In the genomic region with DNA sequence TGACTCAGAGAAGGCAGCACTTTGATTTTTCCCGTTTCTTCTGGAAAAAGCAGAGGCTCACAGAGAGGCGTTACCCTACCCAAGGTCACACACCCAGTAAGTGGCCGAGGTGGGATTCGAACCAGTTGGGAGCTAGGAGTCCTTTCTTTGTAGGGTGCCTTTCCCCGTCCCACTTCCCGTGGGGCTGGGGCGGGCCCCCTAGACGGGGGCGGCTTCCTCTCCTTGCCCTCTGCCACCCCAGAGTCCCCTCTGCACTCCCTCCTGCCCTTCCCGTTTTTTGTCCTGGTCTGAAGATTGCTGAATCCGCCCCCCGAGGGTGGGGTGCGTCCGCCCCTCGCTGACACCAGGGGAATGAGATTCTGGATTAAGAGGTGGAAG, we compare ENCODE assay signal across 9 cellular contexts. TPM values are rescaled to one million over a fixed set of nuclear protein-coding genes. Genes with fewer than 3 reads are reported as not detected.
DNase-seq lines count a peak whose midpoint lies in the region; ATAC-seq and TF ChIP-seq lines count a peak whose summit lies in the region.
"Had no signal": no experiment of that assay in that cellular context is flagged by ENCODE, and none has a peak within 500 bp of the region (broad histone marks: within the 10 kb centered on the region; RNA-seq: fewer than 3 reads in every experiment).

No MANE protein-coding gene starts in this region.

- H3K4me3 ChIP-seq in PC-3 (ENCODE audit: low read length) (peak overlapping the region; percentile 93), upper lobe of left lung (peak overlapping the region; percentile 75 to 95 (median 84))

- H3K27me3 Mint-ChIP-seq in memory B cell, result no peaks in the 10 kb centered on the region

- H3K36me3 Mint-ChIP-seq in memory B cell, result peaks cover 1% of the 10 kb centered on the region

- no peaks in the 10 kb centered on the region for H3K36me3 ChIP-seq in PC-3 (ENCODE audit: low read depth, low read length)
- peaks cover 2 to 12% (median 4%) of the 10 kb centered on the region in 4 donors for H3K36me3 ChIP-seq in upper lobe of left lung

- intact Hi-C loops in PC-3 (cut with micrococcal nuclease), result loop anchor here (2.0 to 10.0 kb wide), 3 partner anchors 38 to 65 kb away; a partner anchor contains a TSS

- H3F3A ChIP-seq in PC-3 (ENCODE audit: low read length, unreplicated experiment), result no peaks in the 10 kb centered on the region

- no peaks in the 10 kb centered on the region for H3K9me3 ChIP-seq in PC-3 (ENCODE audit: low read length)
- no peaks in the 10 kb centered on the region for H3K9me3 ChIP-seq in upper lobe of left lung

- peaks cover 55% of the 10 kb centered on the region for H3K79me2 ChIP-seq in PC-3 (ENCODE audit: low read length)

- peak overlapping the region; percentile 98 for H3K9ac ChIP-seq in PC-3 (ENCODE audit: low read length)

- H3K9me2 ChIP-seq in PC-3 (replicated peaks; ENCODE audit: low read length), result no peaks in the 10 kb centered on the region

- no peak for TF ChIP-seq EP300 in upper lobe of left lung (IDR thresholded peaks at IDR 0.05)

- BruUV-seq in PC-3 (replicated peaks; lab: Mats Ljungman, UMichigan), result no TSS peak

- H3K27me3 ChIP-seq in PC-3 (ENCODE audit: low read length) (no peaks in the 10 kb centered on the region), upper lobe of left lung (no peaks in the 10 kb centered on the region)

- POLR2A ChIA-PET in PC-3 (lab: Charles Lee; ENCODE audit: unreplicated experiment), result no interaction called here

- WGBS in upper lobe of left lung, 2 donors, result 6 to 20% methylated on average over 8 to 15 of the region's 15 CpGs

- H4K20me1 ChIP-seq in PC-3 (ENCODE audit: low read length), result no peaks in the 10 kb centered on the region

- CTCF ChIA-PET in PC-3 (lab: Charles Lee), result no interaction called here

- TF ChIP-seq CTCF in PC-3 (conservative IDR thresholded peaks at IDR 0.05; ENCODE audit: low read depth, low read length) (no peak), upper lobe of left lung (IDR thresholded peaks at IDR 0.05) (no peak)

- peak overlapping the region; percentile 94 for H3K4me2 ChIP-seq in PC-3 (ENCODE audit: low read length)

- TF ChIP-seq POLR2A in upper lobe of left lung (IDR thresholded peaks at IDR 0.05), result peak in 1 of 4 donors; percentile 26

- ATAC-seq in PC-3, result no peak
- ATAC-seq in memory B cell (ENCODE audit: low read depth), result peak; percentile 6
- ATAC-seq in upper lobe of left lung (ENCODE audit: low FRiP score in 2 of 2), result peak; percentile 29 to 50
- no peak for ATAC-seq in GM21619 (IDR thresholded peaks at IDR 0.05; ENCODE audit: unreplicated experiment)

- no peaks in the 10 kb centered on the region for H3K9me3 Mint-ChIP-seq in memory B cell

- H3K4me3 Mint-ChIP-seq in memory B cell, result peak overlapping the region; percentile 85

- DNase-seq in GM03348 (ENCODE audit: low spot score), result peak; percentile 36
- DNase-seq in PC-3, result no peak
- DNase-seq in caudate nucleus (lab: John Stamatoyannopoulos, UW), result peak in 2 of 61 donors; percentile 31 to 45
- no peak for DNase-seq in memory B cell (ENCODE audit: low spot score in 2 of 2)
- peak; percentile 37 to 84 for DNase-seq in upper lobe of left lung
- DNase-seq in NCI-H2081 (lab: John Stamatoyannopoulos, UW), result no peak
- no peak for DNase-seq in NCI-H345 treated with DMSO at 0.1 percent for 48 hours (lab: John Stamatoyannopoulos, UW; ENCODE audit: unreplicated experiment)

- peak overlapping the region; percentile 85 for H2AFZ ChIP-seq in PC-3 (ENCODE audit: low read length)

- H3K27ac ChIP-seq in PC-3 (ENCODE audit: low read length) (no peak overlapping the region), caudate nucleus (ENCODE audit: low read depth, low read length) (peak overlapping the region; percentile 73), upper lobe of left lung (peak overlapping the region; percentile 85 to 94 (median 90))

- H3K4me1 Mint-ChIP-seq in memory B cell, result peaks cover 18% of the 10 kb centered on the region

- peak overlapping the region; percentile 94 for H3K27ac Mint-ChIP-seq in memory B cell

- H3K4me1 ChIP-seq in PC-3 (ENCODE audit: insufficient read depth, low read length) (peaks cover 18% of the 10 kb centered on the region), upper lobe of left lung (peaks cover 14 to 38% (median 23%) of the 10 kb centered on the region in 4 donors)

RNA-seq across cellular contexts. Expression of a gene that starts 0.7 kb away (rescaled TPM):
- 13.0 and 14.5 TPM in 2 replicates for total RNA-seq in PC-3 (2014; rRNA removed)
- total RNA-seq in upper lobe of left lung, result 10 to 100 TPM; 12.5 to 61.8 (median 18.8) TPM

RNA-seq across cellular contexts. Expression of a gene that starts 36.4 kb away (rescaled TPM):
- total RNA-seq in PC-3 (2014; rRNA removed) (not detected in 2 replicates), upper lobe of left lung (10 to 100 TPM in 3 of 6 donors, 1 to 10 TPM in 3; 3.0 to 16.2 (median 10.7) TPM)
- total RNA-seq: M059J had no signal

Comparison
In these comparisons a context has a peak if more than half of its experiments do, and no peak if none do; other contexts are left out.
1. DNase-seq: peak in GM03348 (single experiment) and upper lobe of left lung (2 of 2); none in PC-3 (single experiment), memory B cell (0 of 2), NCI-H2081 (0 of 2) and NCI-H345 treated with DMSO at 0.1 percent for 48 hours (single experiment).
2. ATAC-seq: peak in memory B cell (single experiment) and upper lobe of left lung (2 of 2); none in PC-3 (single experiment) and GM21619 (single experiment).